In the genomic region with DNA sequence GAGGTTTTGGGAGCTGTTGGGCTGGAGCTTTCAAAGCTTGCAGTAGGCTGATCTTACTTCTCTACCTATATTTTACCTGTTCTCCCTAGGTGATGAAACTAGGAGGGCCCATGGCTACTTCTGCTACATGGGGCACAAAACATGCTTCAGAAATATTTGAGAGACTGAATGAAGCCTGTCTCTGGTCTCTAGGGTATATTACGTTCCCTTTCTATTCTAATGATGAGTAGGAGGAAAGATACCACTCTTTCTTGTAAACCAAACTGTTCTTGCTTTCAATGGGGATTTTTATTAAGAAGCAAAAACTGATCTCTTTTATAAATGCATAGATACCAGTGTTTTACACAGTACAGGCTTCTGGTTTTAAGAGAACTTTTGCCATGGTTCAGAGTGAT, we compare ENCODE assay signal across 9 cellular contexts.
DNase-seq lines count a peak whose midpoint lies in the region; ATAC-seq and TF ChIP-seq lines count a peak whose summit lies in the region.
"Had no signal": no experiment of that assay in that cellular context is flagged by ENCODE, and none has a peak within 500 bp of the region (broad histone marks: within the 10 kb centered on the region; RNA-seq: fewer than 3 reads in every experiment).

No MANE protein-coding gene starts in this region.

- peak overlapping the region; percentile 50 for H3K27ac Mint-ChIP-seq in activated CD8-positive, alpha-beta T cell treated with anti-CD3 and anti-CD28 coated beads for 36 hours
- no peak overlapping the region for H3K27ac Mint-ChIP-seq in activated CD8-positive, alpha-beta T cell treated with anti-CD3 and anti-CD28 coated beads, Interleukin-2, amount 10 ng/mL, durations not matched to agents 7 days and 5 days
- peak overlapping the region; percentile 32 for H3K27ac Mint-ChIP-seq in dendritic cell treated with granulocyte-macrophage colony-stimulating factor and Interleukin-4, amounts not matched to agents 40 ng/mL and 50 ng/mL, for 4 days

- POLR2A ChIA-PET in activated CD8-positive, alpha-beta T cell treated with anti-CD3 and anti-CD28 coated beads for 36 hours (lab: Charles Lee), result interaction anchor here (0.6 kb wide), 1 partner anchor 52 kb away, joined by 3 read pairs; no protein-coding TSS in a partner anchor
- POLR2A ChIA-PET in activated CD8-positive, alpha-beta T cell treated with anti-CD3 and anti-CD28 coated beads, Interleukin-2, amount 10 ng/mL, durations not matched to agents 7 days and 5 days (lab: Charles Lee), result interaction anchor here (0.6 kb wide), 1 partner anchor 271 kb away, joined by 4 read pairs; no protein-coding TSS in a partner anchor

- no peaks in the 10 kb centered on the region for H3K9me3 Mint-ChIP-seq in activated CD8-positive, alpha-beta T cell treated with anti-CD3 and anti-CD28 coated beads for 36 hours
- no peaks in the 10 kb centered on the region for H3K9me3 Mint-ChIP-seq in activated CD8-positive, alpha-beta T cell treated with anti-CD3 and anti-CD28 coated beads, Interleukin-2, amount 10 ng/mL, durations not matched to agents 7 days and 5 days (ENCODE audit: insufficient read depth)
- no peaks in the 10 kb centered on the region for H3K9me3 Mint-ChIP-seq in dendritic cell treated with granulocyte-macrophage colony-stimulating factor and Interleukin-4, amounts not matched to agents 40 ng/mL and 50 ng/mL, for 4 days

- peaks cover 1% of the 10 kb centered on the region for H3K36me3 Mint-ChIP-seq in activated CD8-positive, alpha-beta T cell treated with anti-CD3 and anti-CD28 coated beads for 36 hours (ENCODE audit: low read depth)
- no peaks in the 10 kb centered on the region for H3K36me3 Mint-ChIP-seq in activated CD8-positive, alpha-beta T cell treated with anti-CD3 and anti-CD28 coated beads, Interleukin-2, amount 10 ng/mL, durations not matched to agents 7 days and 5 days (ENCODE audit: low read depth)
- H3K36me3 Mint-ChIP-seq in dendritic cell treated with granulocyte-macrophage colony-stimulating factor and Interleukin-4, amounts not matched to agents 40 ng/mL and 50 ng/mL, for 4 days (ENCODE audit: low read depth), result no peaks in the 10 kb centered on the region

- ATAC-seq in activated CD8-positive, alpha-beta T cell treated with anti-CD3 and anti-CD28 coated beads for 36 hours, result no peak
- ATAC-seq in activated CD8-positive, alpha-beta T cell treated with anti-CD3 and anti-CD28 coated beads, Interleukin-2, amount 10 ng/mL, durations not matched to agents 7 days and 5 days, result no peak
- ATAC-seq in HG03095 (IDR thresholded peaks at IDR 0.05; ENCODE audit: unreplicated experiment) (peak; percentile 48), HG03097 (IDR thresholded peaks at IDR 0.05; ENCODE audit: low FRiP score, unreplicated experiment) (no peak)

- intact Hi-C loops in activated CD8-positive, alpha-beta T cell treated with anti-CD3 and anti-CD28 coated beads for 36 hours (cut with micrococcal nuclease), result no loop called here
- intact Hi-C loops in dendritic cell treated with granulocyte-macrophage colony-stimulating factor and Interleukin-4, amounts not matched to agents 40 ng/mL and 50 ng/mL, for 4 days (cut with micrococcal nuclease), result no loop called here

- H3K27me3 Mint-ChIP-seq in activated CD8-positive, alpha-beta T cell treated with anti-CD3 and anti-CD28 coated beads for 36 hours, result no peaks in the 10 kb centered on the region
- no peaks in the 10 kb centered on the region for H3K27me3 Mint-ChIP-seq in activated CD8-positive, alpha-beta T cell treated with anti-CD3 and anti-CD28 coated beads, Interleukin-2, amount 10 ng/mL, durations not matched to agents 7 days and 5 days (ENCODE audit: low read depth)
- H3K27me3 Mint-ChIP-seq in dendritic cell treated with granulocyte-macrophage colony-stimulating factor and Interleukin-4, amounts not matched to agents 40 ng/mL and 50 ng/mL, for 4 days, result no peaks in the 10 kb centered on the region

- no peak for TF ChIP-seq CTCF in activated CD8-positive, alpha-beta T cell treated with anti-CD3 and anti-CD28 coated beads for 36 hours (IDR thresholded peaks at IDR 0.05)

- H3K4me3 Mint-ChIP-seq in activated CD8-positive, alpha-beta T cell treated with anti-CD3 and anti-CD28 coated beads for 36 hours, result no peak overlapping the region
- H3K4me3 Mint-ChIP-seq in activated CD8-positive, alpha-beta T cell treated with anti-CD3 and anti-CD28 coated beads, Interleukin-2, amount 10 ng/mL, durations not matched to agents 7 days and 5 days, result no peak overlapping the region
- no peak overlapping the region for H3K4me3 Mint-ChIP-seq in dendritic cell treated with granulocyte-macrophage colony-stimulating factor and Interleukin-4, amounts not matched to agents 40 ng/mL and 50 ng/mL, for 4 days

- H3K4me1 Mint-ChIP-seq in activated CD8-positive, alpha-beta T cell treated with anti-CD3 and anti-CD28 coated beads for 36 hours (ENCODE audit: low read depth), result peaks cover 50% of the 10 kb centered on the region
- H3K4me1 Mint-ChIP-seq in activated CD8-positive, alpha-beta T cell treated with anti-CD3 and anti-CD28 coated beads, Interleukin-2, amount 10 ng/mL, durations not matched to agents 7 days and 5 days (ENCODE audit: low read depth), result peaks cover 26% of the 10 kb centered on the region
- peaks cover 47% of the 10 kb centered on the region for H3K4me1 Mint-ChIP-seq in dendritic cell treated with granulocyte-macrophage colony-stimulating factor and Interleukin-4, amounts not matched to agents 40 ng/mL and 50 ng/mL, for 4 days (ENCODE audit: low read depth)

- H3K27ac ChIP-seq in substantia nigra (ENCODE audit: low read depth, low read length, poor library complexity, severe bottlenecking), result peak overlapping the region; percentile 79

- DNase-seq in activated CD8-positive, alpha-beta T cell treated with anti-CD3 and anti-CD28 coated beads for 36 hours, result no peak
- no peak for DNase-seq in activated CD8-positive, alpha-beta T cell treated with anti-CD3 and anti-CD28 coated beads, Interleukin-2, amount 10 ng/mL, durations not matched to agents 7 days and 5 days
- DNase-seq in substantia nigra (lab: John Stamatoyannopoulos, UW), result no peak
- DNase-seq in stimulated activated CD4-positive, alpha-beta T cell treated with anti-CD3 and anti-CD28 coated beads, Interleukin-4, amount 100 ng/mL, for 4 hours, result no peak
- DNase-seq in NCI-H1930 (lab: John Stamatoyannopoulos, UW), result no peak
- DNase-seq: central memory CD4-positive, alpha-beta T cell had no signal

- CTCF ChIA-PET in activated CD8-positive, alpha-beta T cell treated with anti-CD3 and anti-CD28 coated beads for 36 hours (lab: Charles Lee), result no interaction called here
- CTCF ChIA-PET in activated CD8-positive, alpha-beta T cell treated with anti-CD3 and anti-CD28 coated beads, Interleukin-2, amount 10 ng/mL, durations not matched to agents 7 days and 5 days (lab: Charles Lee), result no interaction called here
